19 cellular contexts compared by ENCODE assay signal in the genomic region with DNA sequence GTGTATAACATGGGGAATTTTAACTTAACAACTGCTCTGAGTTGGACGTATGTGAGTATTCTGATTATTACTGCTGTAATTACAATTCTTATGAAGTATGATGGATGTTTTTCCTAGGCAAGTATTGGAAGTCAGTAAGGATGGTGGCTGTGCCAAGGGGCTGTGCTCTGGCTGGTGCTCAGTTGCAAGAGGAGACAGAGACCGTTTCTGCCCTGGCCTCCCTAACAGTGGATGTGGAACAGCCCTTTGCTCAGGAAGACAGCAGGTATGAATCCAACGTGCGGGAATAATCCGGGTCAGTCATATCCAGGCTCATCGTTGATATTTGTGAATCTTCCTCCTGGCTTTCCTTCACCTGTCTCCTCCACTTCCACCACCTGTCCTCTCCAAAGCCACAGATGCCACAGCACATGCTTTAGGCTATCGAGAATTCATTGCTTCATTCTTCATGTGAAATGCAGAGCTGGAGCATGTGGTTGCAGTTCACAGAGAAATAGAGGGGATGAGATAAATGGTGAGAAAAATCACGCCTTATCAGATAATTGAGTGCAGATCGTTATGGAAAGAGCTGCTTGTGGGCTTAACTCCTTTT.
DNase-seq lines count a peak whose midpoint lies in the region; ATAC-seq and TF ChIP-seq lines count a peak whose summit lies in the region.
"Had no signal": no experiment of that assay in that cellular context is flagged by ENCODE, and none has a peak within 500 bp of the region (broad histone marks: within the 10 kb centered on the region; RNA-seq: fewer than 3 reads in every experiment).

No MANE protein-coding gene starts in this region.

- H3K9me3 Mint-ChIP-seq in mesothelial cell of epicardium: peaks cover 26% of the 10 kb centered on the region

- DNase-seq in NCI-H2171 treated with DMSO at 0.1 percent for 48 hours (lab: John Stamatoyannopoulos, UW) (peak; percentile 2), NCI-H2171 (lab: John Stamatoyannopoulos, UW) (no peak), RWPE2 (ENCODE audit: low spot score) (no peak), mesothelial cell of epicardium (ENCODE audit: low spot score in 2 of 2, unreplicated experiment in 2 of 2) (no peak), GM03348 (ENCODE audit: low spot score) (no peak), NCI-H524 treated with DMSO at 0.1 percent for 48 hours (lab: John Stamatoyannopoulos, UW) (no peak), NCI-H2029 (lab: John Stamatoyannopoulos, UW) (no peak)
- DNase-seq: 8988T, DND-41, MG63, NCI-H1048, NCI-H1436, NCI-H1930, NCI-H510A, PC-9 had no signal

- H3K9me3 ChIP-seq in RWPE2 (ENCODE audit: severe bottlenecking): no peaks in the 10 kb centered on the region
- H3K9me3 ChIP-seq: MG63 had no signal

- peaks cover 54% of the 10 kb centered on the region for H3K4me1 ChIP-seq in RWPE2 (ENCODE audit: insufficient read depth, poor library complexity, severe bottlenecking)

- no peaks in the 10 kb centered on the region for H3K27me3 Mint-ChIP-seq in mesothelial cell of epicardium (ENCODE audit: low read depth)

- H3K4me3 ChIP-seq in RWPE2 (ENCODE audit: severe bottlenecking): no peak overlapping the region
- H3K4me3 ChIP-seq: MG63, PC-9 had no signal

- TF ChIP-seq CTCF in RWPE2 (IDR thresholded peaks at IDR 0.05; ENCODE audit: poor library complexity, severe bottlenecking): no peak
- no peak for TF ChIP-seq CTCF in mesothelial cell of epicardium (IDR thresholded peaks at IDR 0.05; ENCODE audit: unreplicated experiment)

- H3K4me3 Mint-ChIP-seq in mesothelial cell of epicardium: no peak overlapping the region
- H3K4me3 Mint-ChIP-seq: CD14-positive monocyte had no signal

- no peaks in the 10 kb centered on the region for H3K36me3 ChIP-seq in RWPE2 (ENCODE audit: low read depth)
- H3K36me3 ChIP-seq: MG63 had no signal

- peaks cover 16% of the 10 kb centered on the region for H3K36me3 Mint-ChIP-seq in mesothelial cell of epicardium
- H3K36me3 Mint-ChIP-seq: CD14-positive monocyte had no signal

- peak overlapping the region; percentile 51 for H3K27ac Mint-ChIP-seq in mesothelial cell of epicardium

- H3K27me3 ChIP-seq in RWPE2 (ENCODE audit: insufficient read depth, poor library complexity, severe bottlenecking): no peaks in the 10 kb centered on the region
- H3K27me3 ChIP-seq: MG63 had no signal

- peak overlapping the region; percentile 85 for H3K27ac ChIP-seq in RWPE2 (ENCODE audit: poor library complexity, severe bottlenecking)
- H3K27ac ChIP-seq: HL-60, PC-9 had no signal

- no peak for ATAC-seq in RWPE2 (ENCODE audit: low read depth)
- no peak for ATAC-seq in GM21825 (IDR thresholded peaks at IDR 0.05; ENCODE audit: unreplicated experiment)
- ATAC-seq: Right ventricle myocardium inferior had no signal

- peaks cover 49% of the 10 kb centered on the region for H3K4me1 Mint-ChIP-seq in mesothelial cell of epicardium
- H3K4me1 Mint-ChIP-seq: CD14-positive monocyte had no signal
